19 cellular contexts compared by ENCODE assay signal in the genomic region with DNA sequence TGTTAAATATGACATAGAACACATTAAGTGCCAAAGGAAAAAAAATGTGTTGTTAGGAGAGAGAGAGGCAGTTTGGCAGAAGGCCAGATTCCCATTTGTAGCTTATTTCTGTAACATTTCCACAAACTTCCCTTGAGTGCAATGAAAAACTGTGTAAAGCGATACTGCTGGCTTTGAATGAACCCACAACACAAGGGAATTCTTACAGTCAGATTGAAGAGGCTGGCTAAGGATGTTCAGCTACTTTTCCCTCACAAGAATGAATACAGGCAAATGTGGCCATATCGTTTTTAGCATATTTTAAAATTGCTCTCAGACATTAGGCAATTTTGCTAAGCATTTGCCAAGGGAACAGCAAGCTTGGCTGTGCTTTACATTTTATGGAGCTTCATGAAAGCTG.
DNase-seq lines count a peak whose midpoint lies in the region; ATAC-seq, FAIRE-seq and TF ChIP-seq lines count a peak whose summit lies in the region.
"Had no signal": no experiment of that assay in that cellular context is flagged by ENCODE, and none has a peak within 500 bp of the region (broad histone marks: within the 10 kb centered on the region; RNA-seq: fewer than 3 reads in every experiment).

No MANE protein-coding gene starts in this region.

- DNase-seq in cardiac fibroblast (ENCODE audit: low read depth in 2 of 2) (peak; percentile 64 to 87), mesenchymal stem cell (peak; percentile 54), HTR-8/SVneo (ENCODE audit: insufficient read length, low spot score) (no peak), erythroblast (lab: John Stamatoyannopoulos, UW) (no peak), type B pancreatic cell (ENCODE audit: extremely low spot score, unreplicated experiment) (no peak)
- DNase-seq: activated CD4-positive, alpha-beta T cell treated with anti-CD3 and anti-CD28 coated beads, Interleukin-2, amount 50 U/mL, for 1 hour; activated naive CD4-positive, alpha-beta T cell; activated T-cell treated with anti-CD3 and anti-CD28 coated beads for 4 hours; islet precursor cell; NCI-H187; NCI-H69 had no signal

- H3K36me3 ChIP-seq in ACC112 (ENCODE audit: insufficient read depth, low read length), result no peaks in the 10 kb centered on the region
- no peaks in the 10 kb centered on the region for H3K36me3 ChIP-seq in HEK293 (ENCODE audit: control insufficient read depth in 2 of 2, insufficient read depth in 1 of 2, low read length in 2 of 2)
- no peaks in the 10 kb centered on the region for H3K36me3 ChIP-seq in mesenchymal stem cell (ENCODE audit: control insufficient read depth in 1 of 2, insufficient read depth in 2 of 2, low read depth in 1 of 2, low read length in 2 of 2)

- no peak overlapping the region for H2BK120ac ChIP-seq in mesenchymal stem cell (ENCODE audit: low read depth, low read length)

- H3K18ac ChIP-seq in mesenchymal stem cell (ENCODE audit: low read depth in 1 of 2, low read length in 2 of 2), result peak overlapping the region; percentile 6 to 41

- H4K8ac ChIP-seq in mesenchymal stem cell (ENCODE audit: low read length), result no peak overlapping the region

- H2BK5ac ChIP-seq in mesenchymal stem cell (ENCODE audit: low read depth, low read length, poor library complexity, severe bottlenecking), result no peak overlapping the region

- H3K27me3 ChIP-seq in ACC112 (ENCODE audit: insufficient read depth, low read length) (no peaks in the 10 kb centered on the region), mesenchymal stem cell (ENCODE audit: control insufficient read depth in 1 of 2, insufficient read depth in 1 of 2, low read length in 2 of 2) (no peaks in the 10 kb centered on the region)

- H3K9ac ChIP-seq in mesenchymal stem cell (ENCODE audit: low read length), result no peak overlapping the region

- H3K27ac ChIP-seq in ACC112 (ENCODE audit: low read depth, low read length) (no peak overlapping the region), HEK293 (ENCODE audit: extremely low read depth, low read depth, low read length) (0 out of 2 replicates have a peak overlapping the region, but pooled peaks have one; percentile 24), mesenchymal stem cell (ENCODE audit: low read length, poor library complexity, severe bottlenecking) (no peak overlapping the region)

- H3K4me3 Mint-ChIP-seq in type B pancreatic cell, result no peak overlapping the region
- H3K4me3 Mint-ChIP-seq: memory B cell, neural crest cell had no signal

- no peak for ATAC-seq in GM18502 (IDR thresholded peaks at IDR 0.05; ENCODE audit: poor library complexity, unreplicated experiment)
- ATAC-seq: GM12878, Panc1 had no signal

- H3K9me3 Mint-ChIP-seq in type B pancreatic cell, result peaks cover 6% of the 10 kb centered on the region

- H3K79me2 ChIP-seq in ACC112 (ENCODE audit: control insufficient read depth, insufficient read depth, low read length, unreplicated experiment), result no peaks in the 10 kb centered on the region

- CTCF ChIA-PET in HEK293 (lab: Yijun Ruan, JAX), result interaction anchor here (0.5 kb wide), 1 partner anchor 24 kb away, joined by 3 read pairs; no protein-coding TSS in a partner anchor

- H4K91ac ChIP-seq in mesenchymal stem cell (ENCODE audit: low read length), result no peak overlapping the region

- no peak overlapping the region for H2AK5ac ChIP-seq in mesenchymal stem cell (ENCODE audit: low read length, severe bottlenecking)

- H3K9me3 ChIP-seq in HEK293 (ENCODE audit: control insufficient read depth, insufficient read depth, low read depth, low read length) (no peaks in the 10 kb centered on the region), mesenchymal stem cell (ENCODE audit: control insufficient read depth, low read length) (no peaks in the 10 kb centered on the region)

- no peak overlapping the region for H3K27ac Mint-ChIP-seq in type B pancreatic cell
- H3K27ac Mint-ChIP-seq: memory B cell had no signal

- no peak for TF ChIP-seq CTCF in HEK293 (tag by site-specific recombination; IDR thresholded peaks at IDR 0.05)
- TF ChIP-seq CTCF in cardiac fibroblast (IDR thresholded peaks at IDR 0.05; ENCODE audit: low read depth, low read length), result no peak
- no peak for TF ChIP-seq CTCF in type B pancreatic cell (conservative IDR thresholded peaks at IDR 0.05)

- H3K4ac ChIP-seq in mesenchymal stem cell (ENCODE audit: low read depth in 1 of 2, low read length in 2 of 2), result no peak overlapping the region

- no peak overlapping the region for H3K23ac ChIP-seq in mesenchymal stem cell (ENCODE audit: low read length in 2 of 2)

- H3K4me1 ChIP-seq in ACC112 (ENCODE audit: control insufficient read depth, insufficient read depth, low read length, unreplicated experiment) (peaks cover 38% of the 10 kb centered on the region), HEK293 (ENCODE audit: control insufficient read depth, insufficient read depth, low read length) (peaks cover 20% of the 10 kb centered on the region), mesenchymal stem cell (ENCODE audit: control insufficient read depth, insufficient read depth, low read depth, low read length) (no peaks in the 10 kb centered on the region)

- H3K14ac ChIP-seq in mesenchymal stem cell (ENCODE audit: low read length in 2 of 2), result no peak overlapping the region

- H3K79me1 ChIP-seq in mesenchymal stem cell (replicated peaks; ENCODE audit: low read length, poor library complexity, severe bottlenecking), result no peaks in the 10 kb centered on the region

- H2AFZ ChIP-seq in ACC112 (ENCODE audit: low read length, unreplicated experiment) (peak overlapping the region; percentile 16), mesenchymal stem cell (ENCODE audit: low read depth, low read length) (no peak overlapping the region)

- POLR2A ChIA-PET in HEK293 (lab: Yijun Ruan, JAX), result no interaction called here

- H3K4me2 ChIP-seq in mesenchymal stem cell (ENCODE audit: low read length, poor library complexity, severe bottlenecking), result no peak overlapping the region

- no peak for FAIRE-seq in HTR-8/SVneo (lab: Jason Lieb, UNC)
- FAIRE-seq: G401.6, GM12878 had no signal

- H3K36me3 Mint-ChIP-seq in type B pancreatic cell, result no peaks in the 10 kb centered on the region
- H3K36me3 Mint-ChIP-seq: memory B cell had no signal

- peak overlapping the region; percentile 49 to 63 for H2BK12ac ChIP-seq in mesenchymal stem cell (ENCODE audit: low read length in 2 of 2)

- TF ChIP-seq POLR2A in erythroblast (IDR thresholded peaks at IDR 0.05; ENCODE audit: low read length), result no peak

- no peak overlapping the region for H2BK15ac ChIP-seq in mesenchymal stem cell (ENCODE audit: low read depth, poor library complexity, severe bottlenecking)

- no peak overlapping the region for H3K4me3 ChIP-seq in ACC112 (ENCODE audit: low read depth, low read length)
- no peak overlapping the region for H3K4me3 ChIP-seq in HEK293 (ENCODE audit: low read depth, low read length)
- H3K4me3 ChIP-seq in cardiac fibroblast (replicated peaks in 1 of 2; ENCODE audit: low read depth in 2 of 2, low read length in 2 of 2), result no peak overlapping the region
- H3K4me3 ChIP-seq in mesenchymal stem cell (ENCODE audit: insufficient read depth in 1 of 2, low read depth in 1 of 2, low read length in 2 of 2), result no peak overlapping the region
- H3K4me3 ChIP-seq: GM12878 had no signal

- H3K27me3 Mint-ChIP-seq in type B pancreatic cell, result no peaks in the 10 kb centered on the region
- H3K27me3 Mint-ChIP-seq: memory B cell had no signal

- WGBS in mesenchymal stem cell, result 50% methylated on average over 2 of the region's 2 CpGs

- peaks cover 14% of the 10 kb centered on the region for H3K4me1 Mint-ChIP-seq in type B pancreatic cell (ENCODE audit: unreplicated experiment)
- H3K4me1 Mint-ChIP-seq: memory B cell, neural crest cell had no signal

TF ChIP-seq in HEK293, 187 proteins besides CTCF, POLR2A, EP300 and RAD21:
- no peak for TF ChIP-seq ZNF239 (tag by site-specific recombination; IDR thresholded peaks at IDR 0.05)
- TF ChIP-seq TRIM28 (IDR thresholded peaks at IDR 0.05; ENCODE audit: borderline replicate concordance, low read length), result no peak
- no peak for TF ChIP-seq ZNF423 (tag by site-specific recombination; IDR thresholded peaks at IDR 0.05)
- TF ChIP-seq ZXDB (tag by site-specific recombination; IDR thresholded peaks at IDR 0.05), result 0 out of 2 replicates have a peak, but pooled peaks have one; percentile 20
- peak; percentile 51 for TF ChIP-seq FEZF1 (tag by site-specific recombination; IDR thresholded peaks at IDR 0.05)
- TF ChIP-seq PRDM6 (tag by site-specific recombination; IDR thresholded peaks at IDR 0.05), result peak; percentile 81
- TF ChIP-seq ZBTB44 (tag by site-specific recombination; IDR thresholded peaks at IDR 0.05), result peak; percentile 14; the same call in 1 of the 2 replicates
- TF ChIP-seq MZF1 (tag by site-specific recombination; IDR thresholded peaks at IDR 0.05; ENCODE audit: borderline replicate concordance), result peak; percentile 22; the same call in 1 of the 2 replicates

Comparison
In these comparisons a context has a peak if more than half of its experiments do, and no peak if none do; other contexts are left out.
1. DNase-seq: peak in cardiac fibroblast (2 of 2) and mesenchymal stem cell (single experiment); none in HTR-8/SVneo (single experiment), erythroblast (0 of 2) and type B pancreatic cell (single experiment).